Comparison of ENCODE assay signal across 1 cellular context in the genomic region with DNA sequence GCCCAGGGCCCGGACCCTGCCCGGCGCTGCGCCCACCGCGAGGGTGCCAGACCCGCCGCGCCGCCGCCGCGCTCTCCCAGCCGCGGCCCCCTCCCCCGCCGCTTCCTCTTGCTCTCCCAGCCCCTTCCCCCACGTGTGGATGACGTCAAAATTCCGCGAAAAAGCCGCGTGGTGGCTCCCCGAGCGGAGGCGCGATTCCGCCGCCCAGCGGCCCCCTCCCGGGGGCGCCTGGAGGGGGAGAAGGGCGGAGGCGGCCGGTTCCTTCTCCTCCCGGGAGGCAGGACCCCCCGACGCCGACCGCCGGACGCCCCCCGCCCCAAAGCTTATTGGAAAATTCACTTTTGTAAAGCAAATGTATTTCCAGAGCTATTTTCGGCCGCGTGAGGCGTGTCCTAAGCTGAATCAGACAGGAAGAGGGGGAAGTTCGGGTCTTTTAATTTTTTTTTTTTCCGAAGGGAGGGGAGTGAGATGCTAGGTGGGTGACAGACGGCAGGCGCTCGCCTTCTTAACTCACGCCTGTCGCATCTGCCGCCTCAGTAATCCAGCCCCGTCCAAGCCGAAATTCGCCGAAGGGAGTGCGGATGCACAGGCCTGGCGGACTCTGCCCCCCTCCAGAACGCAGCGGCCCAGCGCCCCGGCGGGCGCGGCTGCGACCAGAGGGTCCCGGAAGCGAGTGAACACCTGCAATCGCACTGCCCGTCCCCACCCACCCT.
TF ChIP-seq lines count a peak whose summit lies in the region.

No MANE protein-coding gene starts in this region.

TF ChIP-seq in GM12878, 131 proteins besides CTCF, POLR2A, EP300 and RAD21 (continues in another document):
- TF ChIP-seq ASH2L (IDR thresholded peaks at IDR 0.05; ENCODE audit: borderline replicate concordance, low read depth) (no peak), MXI1 (IDR thresholded peaks at IDR 0.05; ENCODE audit: low read depth, low read length) (peak; percentile 92), ZNF622 (IDR thresholded peaks at IDR 0.05) (no peak), RCOR1 (conservative IDR thresholded peaks at IDR 0.05; ENCODE audit: low read depth, low read length) (no peak), ZBED1 (IDR thresholded peaks at IDR 0.05; ENCODE audit: borderline replicate concordance) (no peak), BMI1 (IDR thresholded peaks at IDR 0.05; ENCODE audit: borderline replicate concordance) (no peak), WRNIP1 (IDR thresholded peaks at IDR 0.05; ENCODE audit: borderline replicate concordance, low read depth, low read length) (no peak), IKZF2 (IDR thresholded peaks at IDR 0.05) (peak; percentile 75 to 77), CBFB (IDR thresholded peaks at IDR 0.05; ENCODE audit: low read depth) (no peak), ATF7 (IDR thresholded peaks at IDR 0.05; ENCODE audit: low read depth) (peak; percentile 82), IRF4 (IDR thresholded peaks at IDR 0.05; ENCODE audit: low read depth, low read length) (no peak), TCF12 (IDR thresholded peaks at IDR 0.05; ENCODE audit: low read depth, low read length) (0 out of 2 replicates have a peak, but pooled peaks have one; percentile 56), RFX5 (IDR thresholded peaks at IDR 0.05; ENCODE audit: low read depth, low read length) (no peak), GATAD2B (conservative IDR thresholded peaks at IDR 0.05; ENCODE audit: low read depth) (peak; percentile 85), HDAC6 (IDR thresholded peaks at IDR 0.05; ENCODE audit: unreplicated experiment) (no peak), PML (IDR thresholded peaks at IDR 0.05; ENCODE audit: low read length) (no peak), SUPT20H (IDR thresholded peaks at IDR 0.05; ENCODE audit: borderline replicate concordance, control insufficient read depth, low read depth, low read length) (no peak), EGR1 (IDR thresholded peaks at IDR 0.05; ENCODE audit: borderline replicate concordance in 1 of 2, low read depth in 2 of 2, low read length in 2 of 2) (peak in 1 of 2 experiments; percentile 64; a peak in 1 of 3 replicates), PAX5 (IDR thresholded peaks at IDR 0.05; ENCODE audit: borderline replicate concordance, low read depth, low read length) (0 out of 2 replicates have a peak, but pooled peaks have one; percentile 31), ZNF24 (IDR thresholded peaks at IDR 0.05) (no peak; the same call in 1 of the 2 replicates), HDGF (IDR thresholded peaks at IDR 0.05) (no peak), SMARCA5 (IDR thresholded peaks at IDR 0.05) (no peak), BHLHE40 (IDR thresholded peaks at IDR 0.05; ENCODE audit: borderline replicate concordance in 1 of 2, low read depth in 2 of 2, low read length in 1 of 2) (peak; percentile 91 to 94)
- TF ChIP-seq, protein P1, sequence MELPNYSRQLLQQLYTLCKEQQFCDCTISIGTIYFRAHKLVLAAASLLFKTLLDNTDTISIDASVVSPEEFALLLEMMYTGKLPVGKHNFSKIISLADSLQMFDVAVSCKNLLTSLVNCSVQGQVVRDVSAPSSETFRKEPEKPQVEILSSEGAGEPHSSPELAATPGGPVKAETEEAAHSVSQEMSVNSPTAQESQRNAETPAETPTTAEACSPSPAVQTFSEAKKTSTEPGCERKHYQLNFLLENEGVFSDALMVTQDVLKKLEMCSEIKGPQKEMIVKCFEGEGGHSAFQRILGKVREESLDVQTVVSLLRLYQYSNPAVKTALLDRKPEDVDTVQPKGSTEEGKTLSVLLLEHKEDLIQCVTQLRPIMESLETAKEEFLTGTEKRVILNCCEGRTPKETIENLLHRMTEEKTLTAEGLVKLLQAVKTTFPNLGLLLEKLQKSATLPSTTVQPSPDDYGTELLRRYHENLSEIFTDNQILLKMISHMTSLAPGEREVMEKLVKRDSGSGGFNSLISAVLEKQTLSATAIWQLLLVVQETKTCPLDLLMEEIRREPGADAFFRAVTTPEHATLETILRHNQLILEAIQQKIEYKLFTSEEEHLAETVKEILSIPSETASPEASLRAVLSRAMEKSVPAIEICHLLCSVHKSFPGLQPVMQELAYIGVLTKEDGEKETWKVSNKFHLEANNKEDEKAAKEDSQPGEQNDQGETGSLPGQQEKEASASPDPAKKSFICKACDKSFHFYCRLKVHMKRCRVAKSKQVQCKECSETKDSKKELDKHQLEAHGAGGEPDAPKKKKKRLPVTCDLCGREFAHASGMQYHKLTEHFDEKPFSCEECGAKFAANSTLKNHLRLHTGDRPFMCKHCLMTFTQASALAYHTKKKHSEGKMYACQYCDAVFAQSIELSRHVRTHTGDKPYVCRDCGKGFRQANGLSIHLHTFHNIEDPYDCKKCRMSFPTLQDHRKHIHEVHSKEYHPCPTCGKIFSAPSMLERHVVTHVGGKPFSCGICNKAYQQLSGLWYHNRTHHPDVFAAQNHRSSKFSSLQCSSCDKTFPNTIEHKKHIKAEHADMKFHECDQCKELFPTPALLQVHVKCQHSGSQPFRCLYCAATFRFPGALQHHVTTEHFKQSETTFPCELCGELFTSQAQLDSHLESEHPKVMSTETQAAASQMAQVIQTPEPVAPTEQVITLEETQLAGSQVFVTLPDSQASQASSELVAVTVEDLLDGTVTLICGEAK (IDR thresholded peaks at IDR 0.05; ENCODE audit: borderline replicate concordance) = no peak
- TF ChIP-seq, protein P2, sequence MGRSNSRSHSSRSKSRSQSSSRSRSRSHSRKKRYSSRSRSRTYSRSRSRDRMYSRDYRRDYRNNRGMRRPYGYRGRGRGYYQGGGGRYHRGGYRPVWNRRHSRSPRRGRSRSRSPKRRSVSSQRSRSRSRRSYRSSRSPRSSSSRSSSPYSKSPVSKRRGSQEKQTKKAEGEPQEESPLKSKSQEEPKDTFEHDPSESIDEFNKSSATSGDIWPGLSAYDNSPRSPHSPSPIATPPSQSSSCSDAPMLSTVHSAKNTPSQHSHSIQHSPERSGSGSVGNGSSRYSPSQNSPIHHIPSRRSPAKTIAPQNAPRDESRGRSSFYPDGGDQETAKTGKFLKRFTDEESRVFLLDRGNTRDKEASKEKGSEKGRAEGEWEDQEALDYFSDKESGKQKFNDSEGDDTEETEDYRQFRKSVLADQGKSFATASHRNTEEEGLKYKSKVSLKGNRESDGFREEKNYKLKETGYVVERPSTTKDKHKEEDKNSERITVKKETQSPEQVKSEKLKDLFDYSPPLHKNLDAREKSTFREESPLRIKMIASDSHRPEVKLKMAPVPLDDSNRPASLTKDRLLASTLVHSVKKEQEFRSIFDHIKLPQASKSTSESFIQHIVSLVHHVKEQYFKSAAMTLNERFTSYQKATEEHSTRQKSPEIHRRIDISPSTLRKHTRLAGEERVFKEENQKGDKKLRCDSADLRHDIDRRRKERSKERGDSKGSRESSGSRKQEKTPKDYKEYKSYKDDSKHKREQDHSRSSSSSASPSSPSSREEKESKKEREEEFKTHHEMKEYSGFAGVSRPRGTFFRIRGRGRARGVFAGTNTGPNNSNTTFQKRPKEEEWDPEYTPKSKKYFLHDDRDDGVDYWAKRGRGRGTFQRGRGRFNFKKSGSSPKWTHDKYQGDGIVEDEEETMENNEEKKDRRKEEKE (IDR thresholded peaks at IDR 0.05) = no peak
- TF ChIP-seq, protein P3, sequence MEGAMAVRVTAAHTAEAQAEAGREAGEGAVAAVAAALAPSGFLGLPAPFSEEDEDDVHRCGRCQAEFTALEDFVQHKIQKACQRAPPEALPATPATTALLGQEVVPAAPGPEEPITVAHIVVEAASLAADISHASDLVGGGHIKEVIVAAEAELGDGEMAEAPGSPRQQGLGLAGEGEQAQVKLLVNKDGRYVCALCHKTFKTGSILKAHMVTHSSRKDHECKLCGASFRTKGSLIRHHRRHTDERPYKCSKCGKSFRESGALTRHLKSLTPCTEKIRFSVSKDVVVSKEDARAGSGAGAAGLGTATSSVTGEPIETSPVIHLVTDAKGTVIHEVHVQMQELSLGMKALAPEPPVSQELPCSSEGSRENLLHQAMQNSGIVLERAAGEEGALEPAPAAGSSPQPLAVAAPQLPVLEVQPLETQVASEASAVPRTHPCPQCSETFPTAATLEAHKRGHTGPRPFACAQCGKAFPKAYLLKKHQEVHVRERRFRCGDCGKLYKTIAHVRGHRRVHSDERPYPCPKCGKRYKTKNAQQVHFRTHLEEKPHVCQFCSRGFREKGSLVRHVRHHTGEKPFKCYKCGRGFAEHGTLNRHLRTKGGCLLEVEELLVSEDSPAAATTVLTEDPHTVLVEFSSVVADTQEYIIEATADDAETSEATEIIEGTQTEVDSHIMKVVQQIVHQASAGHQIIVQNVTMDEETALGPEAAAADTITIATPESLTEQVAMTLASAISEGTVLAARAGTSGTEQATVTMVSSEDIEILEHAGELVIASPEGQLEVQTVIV (IDR thresholded peaks at IDR 0.05; ENCODE audit: borderline replicate concordance, partially characterized antibody) = no peak
- TF ChIP-seq, protein P4, sequence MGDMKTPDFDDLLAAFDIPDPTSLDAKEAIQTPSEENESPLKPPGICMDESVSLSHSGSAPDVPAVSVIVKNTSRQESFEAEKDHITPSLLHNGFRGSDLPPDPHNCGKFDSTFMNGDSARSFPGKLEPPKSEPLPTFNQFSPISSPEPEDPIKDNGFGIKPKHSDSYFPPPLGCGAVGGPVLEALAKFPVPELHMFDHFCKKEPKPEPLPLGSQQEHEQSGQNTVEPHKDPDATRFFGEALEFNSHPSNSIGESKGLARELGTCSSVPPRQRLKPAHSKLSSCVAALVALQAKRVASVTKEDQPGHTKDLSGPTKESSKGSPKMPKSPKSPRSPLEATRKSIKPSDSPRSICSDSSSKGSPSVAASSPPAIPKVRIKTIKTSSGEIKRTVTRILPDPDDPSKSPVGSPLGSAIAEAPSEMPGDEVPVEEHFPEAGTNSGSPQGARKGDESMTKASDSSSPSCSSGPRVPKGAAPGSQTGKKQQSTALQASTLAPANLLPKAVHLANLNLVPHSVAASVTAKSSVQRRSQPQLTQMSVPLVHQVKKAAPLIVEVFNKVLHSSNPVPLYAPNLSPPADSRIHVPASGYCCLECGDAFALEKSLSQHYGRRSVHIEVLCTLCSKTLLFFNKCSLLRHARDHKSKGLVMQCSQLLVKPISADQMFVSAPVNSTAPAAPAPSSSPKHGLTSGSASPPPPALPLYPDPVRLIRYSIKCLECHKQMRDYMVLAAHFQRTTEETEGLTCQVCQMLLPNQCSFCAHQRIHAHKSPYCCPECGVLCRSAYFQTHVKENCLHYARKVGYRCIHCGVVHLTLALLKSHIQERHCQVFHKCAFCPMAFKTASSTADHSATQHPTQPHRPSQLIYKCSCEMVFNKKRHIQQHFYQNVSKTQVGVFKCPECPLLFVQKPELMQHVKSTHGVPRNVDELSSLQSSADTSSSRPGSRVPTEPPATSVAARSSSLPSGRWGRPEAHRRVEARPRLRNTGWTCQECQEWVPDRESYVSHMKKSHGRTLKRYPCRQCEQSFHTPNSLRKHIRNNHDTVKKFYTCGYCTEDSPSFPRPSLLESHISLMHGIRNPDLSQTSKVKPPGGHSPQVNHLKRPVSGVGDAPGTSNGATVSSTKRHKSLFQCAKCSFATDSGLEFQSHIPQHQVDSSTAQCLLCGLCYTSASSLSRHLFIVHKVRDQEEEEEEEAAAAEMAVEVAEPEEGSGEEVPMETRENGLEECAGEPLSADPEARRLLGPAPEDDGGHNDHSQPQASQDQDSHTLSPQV (IDR thresholded peaks at IDR 0.05) = peak; percentile 74; the same call in 1 of the 2 replicates
- TF ChIP-seq, protein P5, sequence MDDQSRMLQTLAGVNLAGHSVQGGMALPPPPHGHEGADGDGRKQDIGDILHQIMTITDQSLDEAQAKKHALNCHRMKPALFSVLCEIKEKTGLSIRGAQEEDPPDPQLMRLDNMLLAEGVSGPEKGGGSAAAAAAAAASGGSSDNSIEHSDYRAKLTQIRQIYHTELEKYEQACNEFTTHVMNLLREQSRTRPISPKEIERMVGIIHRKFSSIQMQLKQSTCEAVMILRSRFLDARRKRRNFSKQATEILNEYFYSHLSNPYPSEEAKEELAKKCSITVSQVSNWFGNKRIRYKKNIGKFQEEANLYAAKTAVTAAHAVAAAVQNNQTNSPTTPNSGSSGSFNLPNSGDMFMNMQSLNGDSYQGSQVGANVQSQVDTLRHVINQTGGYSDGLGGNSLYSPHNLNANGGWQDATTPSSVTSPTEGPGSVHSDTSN (IDR thresholded peaks at IDR 0.05; ENCODE audit: insufficient replicate concordance, low read depth, low read length) = no peak
- TF ChIP-seq, protein P6, sequence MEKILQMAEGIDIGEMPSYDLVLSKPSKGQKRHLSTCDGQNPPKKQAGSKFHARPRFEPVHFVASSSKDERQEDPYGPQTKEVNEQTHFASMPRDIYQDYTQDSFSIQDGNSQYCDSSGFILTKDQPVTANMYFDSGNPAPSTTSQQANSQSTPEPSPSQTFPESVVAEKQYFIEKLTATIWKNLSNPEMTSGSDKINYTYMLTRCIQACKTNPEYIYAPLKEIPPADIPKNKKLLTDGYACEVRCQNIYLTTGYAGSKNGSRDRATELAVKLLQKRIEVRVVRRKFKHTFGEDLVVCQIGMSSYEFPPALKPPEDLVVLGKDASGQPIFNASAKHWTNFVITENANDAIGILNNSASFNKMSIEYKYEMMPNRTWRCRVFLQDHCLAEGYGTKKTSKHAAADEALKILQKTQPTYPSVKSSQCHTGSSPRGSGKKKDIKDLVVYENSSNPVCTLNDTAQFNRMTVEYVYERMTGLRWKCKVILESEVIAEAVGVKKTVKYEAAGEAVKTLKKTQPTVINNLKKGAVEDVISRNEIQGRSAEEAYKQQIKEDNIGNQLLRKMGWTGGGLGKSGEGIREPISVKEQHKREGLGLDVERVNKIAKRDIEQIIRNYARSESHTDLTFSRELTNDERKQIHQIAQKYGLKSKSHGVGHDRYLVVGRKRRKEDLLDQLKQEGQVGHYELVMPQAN (conservative IDR thresholded peaks at IDR 0.05) = peak; percentile 96
- TF ChIP-seq, protein P7, sequence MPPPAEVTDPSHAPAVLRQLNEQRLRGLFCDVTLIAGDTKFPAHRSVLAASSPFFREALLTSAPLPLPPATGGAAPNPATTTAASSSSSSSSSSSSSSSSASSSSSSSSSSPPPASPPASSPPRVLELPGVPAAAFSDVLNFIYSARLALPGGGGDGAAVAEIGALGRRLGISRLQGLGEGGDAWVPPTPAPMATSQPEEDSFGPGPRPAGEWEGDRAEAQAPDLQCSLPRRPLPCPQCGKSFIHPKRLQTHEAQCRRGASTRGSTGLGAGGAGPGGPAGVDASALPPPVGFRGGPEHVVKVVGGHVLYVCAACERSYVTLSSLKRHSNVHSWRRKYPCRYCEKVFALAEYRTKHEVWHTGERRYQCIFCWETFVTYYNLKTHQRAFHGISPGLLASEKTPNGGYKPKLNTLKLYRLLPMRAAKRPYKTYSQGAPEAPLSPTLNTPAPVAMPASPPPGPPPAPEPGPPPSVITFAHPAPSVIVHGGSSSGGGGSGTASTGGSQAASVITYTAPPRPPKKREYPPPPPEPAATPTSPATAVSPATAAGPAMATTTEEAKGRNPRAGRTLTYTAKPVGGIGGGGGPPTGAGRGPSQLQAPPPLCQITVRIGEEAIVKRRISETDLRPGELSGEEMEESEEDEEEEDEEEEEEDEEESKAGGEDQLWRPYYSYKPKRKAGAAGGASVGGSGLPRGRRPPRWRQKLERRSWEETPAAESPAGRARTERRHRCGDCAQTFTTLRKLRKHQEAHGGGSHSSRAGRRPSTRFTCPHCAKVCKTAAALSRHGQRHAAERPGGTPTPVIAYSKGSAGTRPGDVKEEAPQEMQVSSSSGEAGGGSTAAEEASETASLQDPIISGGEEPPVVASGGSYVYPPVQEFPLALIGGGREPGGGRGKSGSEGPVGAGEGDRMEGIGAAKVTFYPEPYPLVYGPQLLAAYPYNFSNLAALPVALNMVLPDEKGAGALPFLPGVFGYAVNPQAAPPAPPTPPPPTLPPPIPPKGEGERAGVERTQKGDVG (CRISPR knock-in tag; IDR thresholded peaks at IDR 0.05) = no peak
- TF ChIP-seq, protein P8, sequence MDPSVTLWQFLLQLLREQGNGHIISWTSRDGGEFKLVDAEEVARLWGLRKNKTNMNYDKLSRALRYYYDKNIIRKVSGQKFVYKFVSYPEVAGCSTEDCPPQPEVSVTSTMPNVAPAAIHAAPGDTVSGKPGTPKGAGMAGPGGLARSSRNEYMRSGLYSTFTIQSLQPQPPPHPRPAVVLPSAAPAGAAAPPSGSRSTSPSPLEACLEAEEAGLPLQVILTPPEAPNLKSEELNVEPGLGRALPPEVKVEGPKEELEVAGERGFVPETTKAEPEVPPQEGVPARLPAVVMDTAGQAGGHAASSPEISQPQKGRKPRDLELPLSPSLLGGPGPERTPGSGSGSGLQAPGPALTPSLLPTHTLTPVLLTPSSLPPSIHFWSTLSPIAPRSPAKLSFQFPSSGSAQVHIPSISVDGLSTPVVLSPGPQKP (IDR thresholded peaks at IDR 0.05; ENCODE audit: low read depth, low read length) = no peak
